In the genomic region with DNA sequence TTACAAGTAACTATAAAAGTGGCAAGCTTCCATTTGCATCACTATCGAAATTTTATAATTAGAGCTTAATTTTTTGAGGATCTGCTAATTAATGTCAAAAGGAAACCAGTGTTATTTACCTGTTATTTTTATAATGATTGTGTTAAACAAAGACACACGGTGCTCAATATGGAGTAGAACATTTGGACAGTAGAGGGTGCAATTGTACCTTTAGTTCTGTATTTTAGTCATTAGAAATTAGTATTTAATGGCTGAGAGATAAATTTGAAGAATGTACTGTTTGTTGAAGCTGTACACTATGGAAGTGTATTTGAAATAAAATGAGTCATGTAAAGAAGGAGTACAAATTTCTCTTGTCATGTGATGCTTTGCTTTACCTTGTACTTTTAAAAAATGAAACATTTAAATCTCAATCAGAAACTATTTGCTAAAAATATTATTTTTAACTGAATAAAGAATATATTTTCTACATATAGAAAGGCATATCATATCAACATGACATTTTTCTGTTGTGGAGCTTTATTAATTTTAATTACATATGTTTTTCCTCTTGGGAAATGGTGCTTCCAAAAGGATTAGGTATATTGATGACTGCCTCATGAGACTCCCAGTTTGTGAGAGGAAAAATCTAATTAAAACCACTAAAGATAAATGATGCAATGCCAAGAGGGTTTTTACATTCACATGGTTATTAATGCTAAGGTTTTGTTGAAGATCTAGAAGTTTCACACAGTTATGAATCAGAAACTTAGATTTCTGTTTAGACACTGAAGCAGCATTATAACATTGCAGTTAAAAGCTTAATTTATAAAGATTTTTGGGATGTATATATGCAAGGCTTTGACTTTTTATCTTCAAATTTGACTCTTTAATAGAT, we compare ENCODE assay signal across 8 cellular contexts. TPM values are rescaled to one million over a fixed set of nuclear protein-coding genes. Genes with fewer than 3 reads are reported as not detected.
DNase-seq lines count a peak whose midpoint lies in the region; ATAC-seq and TF ChIP-seq lines count a peak whose summit lies in the region.

No MANE protein-coding gene starts in this region.

- no peak overlapping the region for H3K4me3 ChIP-seq in psoas muscle

- H3K4me1 Mint-ChIP-seq in natural killer cell, result no peaks in the 10 kb centered on the region

- 1 to 2% (median 2%) methylated on average over 2 of the region's 2 CpGs for WGBS in psoas muscle, 3 donors

- H3K4me1 ChIP-seq in psoas muscle, result no peaks in the 10 kb centered on the region

- H3K27me3 ChIP-seq in psoas muscle (ENCODE audit: insufficient read depth in 3 of 3, low read length in 2 of 3), result no peaks in the 10 kb centered on the region

- H3K27me3 Mint-ChIP-seq in natural killer cell (ENCODE audit: low read depth in 2 of 2), result no peaks in the 10 kb centered on the region

- intact Hi-C loops in psoas muscle (cut with DNase I), result loop anchor here in 1 of 2 donors (10.0 kb wide), 1 partner anchor 1151 kb away; no protein-coding TSS in a partner anchor
- intact Hi-C loops in natural killer cell (cut with micrococcal nuclease), result loop anchor here (5.0 kb wide), 1 partner anchor 1153 kb away; no protein-coding TSS in a partner anchor

- H3K4me3 Mint-ChIP-seq in natural killer cell, result no peak overlapping the region

- H3K36me3 Mint-ChIP-seq in natural killer cell, result no peaks in the 10 kb centered on the region

- no peak overlapping the region for H3K27ac ChIP-seq in psoas muscle

- no peaks in the 10 kb centered on the region for H3K9me3 ChIP-seq in psoas muscle

- peak in 3 of 4 donors; percentile 51 to 74 (median 51) for ATAC-seq in psoas muscle
- ATAC-seq in HG02623 (IDR thresholded peaks at IDR 0.05; ENCODE audit: unreplicated experiment), result no peak
- ATAC-seq in natural killer cell, result no peak

- TF ChIP-seq CTCF in GM12873 (IDR thresholded peaks at IDR 0.05; ENCODE audit: insufficient read depth, low read depth, low read length, missing control alignments), result peak; percentile 26
- peak; percentile 71 for TF ChIP-seq CTCF in psoas muscle (IDR thresholded peaks at IDR 0.05)
- TF ChIP-seq CTCF in natural killer cell (IDR thresholded peaks at IDR 0.05), result no peak

- H3K27ac Mint-ChIP-seq in natural killer cell, result no peak overlapping the region

- DNase-seq in NCI-H774 (lab: John Stamatoyannopoulos, UW), result peak; percentile 9
- peak; percentile 37 for DNase-seq in fibroblast of gingiva (ENCODE audit: low read depth)
- no peak for DNase-seq in psoas muscle
- DNase-seq in natural killer cell, result no peak
- DNase-seq in NOMO-1 treated with DMSO at 0.1 percent for 48 hours (lab: John Stamatoyannopoulos, UW; ENCODE audit: unreplicated experiment), result no peak
- no peak for DNase-seq in stimulated activated CD4-positive, alpha-beta T cell treated with anti-CD3 and anti-CD28 coated beads, Interleukin-15, amount 100 ng/mL, for 24 hours

- H3K9me3 Mint-ChIP-seq in natural killer cell, result no peaks in the 10 kb centered on the region

- no peaks in the 10 kb centered on the region for H3K36me3 ChIP-seq in psoas muscle (ENCODE audit: insufficient read depth in 1 of 2, low read depth in 1 of 2)

RNA-seq across cellular contexts. Expression of a gene that starts 10.4 kb away (rescaled TPM):
- total RNA-seq in psoas muscle (10 to 100 TPM; 31.7 to 49.0 (median 45.2) TPM), natural killer cell (under 1 TPM; 0.23 to 0.41 (median 0.35) TPM)
- polyA plus RNA-seq in psoas muscle, result 10 to 100 TPM in 2 of 3 donors, 1 to 10 TPM in 1; 4.5 to 18.0 (median 16.1) TPM

Comparison
In these comparisons a context has a peak if more than half of its experiments do, and no peak if none do; other contexts are left out.
1. DNase-seq: peak in NCI-H774 (single experiment) and fibroblast of gingiva (single experiment); none in psoas muscle (0 of 2), natural killer cell (single experiment), NOMO-1 treated with DMSO at 0.1 percent for 48 hours (single experiment) and stimulated activated CD4-positive, alpha-beta T cell treated with anti-CD3 and anti-CD28 coated beads, Interleukin-15, amount 100 ng/mL, for 24 hours (single experiment).
2. ATAC-seq: peak in psoas muscle (3 of 4); none in HG02623 (single experiment) and natural killer cell (0 of 3).
3. RNA of a gene that starts 10.4 kb away (total RNA-seq): 31.7 to 49.0 TPM in psoas muscle; 0.23 to 0.41 TPM in natural killer cell; every median in the first group is over 10 times any median in the second.